In genomic region chr4:156118821-156119220, GRCh38 we compare ENCODE assay signal across 24 cellular contexts.
"Had no signal": no experiment of that assay in that cellular context is flagged by ENCODE, and none has a peak within 500 bp of the region (broad histone marks: within the 10 kb centered on the region; RNA-seq: fewer than 3 reads in every experiment).

No MANE protein-coding gene starts in this region.

- H3K9me3 Mint-ChIP-seq: effector memory CD8-positive, alpha-beta T cell; stimulated activated memory B cell treated with anti-CD40 and anti-IgM and Interleukin-4, amounts not matched to agents 10 μg/mL and 1 μg/mL and 100 μg/mL, for 72 hours had no signal

- H3K4me1 ChIP-seq: esophagus squamous epithelium, lower lobe of right lung, pancreas, right lobe of liver, tibial nerve, upper lobe of left lung had no signal

- H3K4me1 Mint-ChIP-seq: immature natural killer cell; memory B cell; natural killer cell; stimulated activated memory B cell treated with anti-CD40 and anti-IgM and Interleukin-4, amounts not matched to agents 10 μg/mL and 1 μg/mL and 100 μg/mL, for 72 hours had no signal

- FAIRE-seq: endometrium, frontal cortex, keratinocyte, pancreas, urothelium cell line had no signal

- H3K4me3 ChIP-seq: esophagus squamous epithelium, lower lobe of right lung, pancreas, right lobe of liver, thoracic aorta, tibial nerve, upper lobe of left lung had no signal

- H3K36me3 Mint-ChIP-seq: immature natural killer cell; memory B cell; stimulated activated memory B cell treated with anti-CD40 and anti-IgM and Interleukin-4, amounts not matched to agents 10 μg/mL and 1 μg/mL and 100 μg/mL, for 72 hours had no signal

- ATAC-seq: effector memory CD8-positive, alpha-beta T cell; left ventricle myocardium superior; lower lobe of right lung; natural killer cell; pancreas; right lobe of liver; stimulated activated memory B cell treated with anti-CD40 and anti-IgM and Interleukin-4, amounts not matched to agents 10 μg/mL and 1 μg/mL and 100 μg/mL, for 72 hours; stimulated activated naive CD8-positive, alpha-beta T cell treated with anti-CD3 and anti-CD28 coated beads, Interleukin-15, Interleukin-2, amounts not matched to agents 100 U/mL and 50 U/mL, for 24 hours had no signal

- H3K4me3 Mint-ChIP-seq: effector memory CD8-positive, alpha-beta T cell; immature natural killer cell; memory B cell; natural killer cell; stimulated activated memory B cell treated with anti-CD40 and anti-IgM and Interleukin-4, amounts not matched to agents 10 μg/mL and 1 μg/mL and 100 μg/mL, for 72 hours had no signal

- H3K27me3 ChIP-seq: esophagus squamous epithelium, neutrophil, pancreas, right lobe of liver, tibial nerve, upper lobe of left lung had no signal

- H3K9me3 ChIP-seq: esophagus squamous epithelium, lower lobe of right lung, neutrophil, pancreas, right lobe of liver, thoracic aorta, upper lobe of left lung had no signal

- H3K27ac Mint-ChIP-seq: effector memory CD8-positive, alpha-beta T cell; immature natural killer cell; memory B cell; natural killer cell; stimulated activated memory B cell treated with anti-CD40 and anti-IgM and Interleukin-4, amounts not matched to agents 10 μg/mL and 1 μg/mL and 100 μg/mL, for 72 hours had no signal

- H3K27me3 Mint-ChIP-seq: effector memory CD8-positive, alpha-beta T cell; memory B cell; stimulated activated memory B cell treated with anti-CD40 and anti-IgM and Interleukin-4, amounts not matched to agents 10 μg/mL and 1 μg/mL and 100 μg/mL, for 72 hours had no signal

- H3K27ac ChIP-seq: esophagus squamous epithelium, lower lobe of right lung, neutrophil, pancreas, right lobe of liver, thoracic aorta, tibial nerve, upper lobe of left lung had no signal

- DNase-seq: cortex of kidney; effector memory CD8-positive, alpha-beta T cell; erythroblast; esophagus squamous epithelium; hypothalamus; immature natural killer cell; left ventricle myocardium superior; lower lobe of right lung; natural killer cell; pancreas; right lobe of liver; stimulated activated CD4-positive, alpha-beta T cell treated with anti-CD3 and anti-CD28 coated beads, Interleukin-2, amount 100 ng/mL, for 24 hours; stimulated activated CD4-positive, alpha-beta T cell treated with anti-CD3 and anti-CD28 coated beads, Interleukin-4, amount 100 ng/mL, for 4 hours; stimulated activated naive CD8-positive, alpha-beta T cell treated with anti-CD3 and anti-CD28 coated beads, Interleukin-15, Interleukin-2, amounts not matched to agents 100 U/mL and 50 U/mL, for 24 hours; upper lobe of left lung had no signal

- H3K36me3 ChIP-seq: esophagus squamous epithelium, lower lobe of right lung, neutrophil, pancreas, right lobe of liver, thoracic aorta, tibial nerve, upper lobe of left lung had no signal
